8 cellular contexts compared by ENCODE assay signal in the genomic region with DNA sequence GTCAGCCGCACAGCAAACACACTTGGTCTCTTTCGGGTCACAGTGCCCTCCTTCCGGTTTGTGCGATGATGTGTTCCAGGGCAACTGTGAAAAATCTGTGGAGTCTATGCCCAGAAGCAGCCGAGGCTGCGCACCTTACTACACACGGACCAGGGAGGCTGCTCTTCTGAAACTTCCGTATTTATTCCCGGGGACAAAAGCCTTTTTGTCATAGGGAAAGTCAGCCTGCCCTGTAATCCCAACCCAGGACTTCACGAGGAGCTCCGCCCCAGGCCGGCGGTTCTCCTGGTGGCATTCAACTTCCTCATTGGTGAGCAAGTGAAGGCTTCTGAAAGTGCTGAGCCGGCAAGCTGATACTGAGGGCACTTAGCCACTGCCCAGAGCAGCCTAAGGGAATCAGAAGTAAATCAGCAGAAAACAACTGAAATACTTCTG.
DNase-seq lines count a peak whose midpoint lies in the region; ATAC-seq and TF ChIP-seq lines count a peak whose summit lies in the region.

No MANE protein-coding gene starts in this region.

- intact Hi-C loops in OCI-LY7 (cut with micrococcal nuclease; ENCODE audit: unreplicated experiment) = no loop called here

- H3K4me3 ChIP-seq in brain microvascular endothelial cell (ENCODE audit: low read depth, low read length) (peak overlapping the region; percentile 20), lung (no peak overlapping the region), upper lobe of left lung (peak overlapping the region in 3 of 4 donors; percentile 39 to 43 (median 39)), OCI-LY7 (ENCODE audit: low read depth, low read length, poor library complexity, severe bottlenecking) (no peak overlapping the region)

- POLR2A ChIA-PET in OCI-LY7 (lab: Charles Lee) = no interaction called here

- H3K4me1 ChIP-seq in lung (ENCODE audit: control insufficient read depth in 2 of 2, insufficient read depth in 2 of 2, low read length in 2 of 2) (peaks cover 0 to 1% of the 10 kb centered on the region in 2 donors), upper lobe of left lung (peaks cover 4 to 25% (median 13%) of the 10 kb centered on the region in 4 donors), OCI-LY7 (ENCODE audit: insufficient read depth, low read length, poor library complexity, severe bottlenecking) (no peaks in the 10 kb centered on the region)

- no peaks in the 10 kb centered on the region for H3K79me2 ChIP-seq in OCI-LY7 (ENCODE audit: insufficient read depth, low read depth, low read length)

- CTCF ChIA-PET in OCI-LY7 (lab: Charles Lee; ENCODE audit: unreplicated experiment) = no interaction called here

- H3K36me3 ChIP-seq in brain microvascular endothelial cell (replicated peaks) (no peaks in the 10 kb centered on the region), lung (ENCODE audit: control insufficient read depth in 2 of 2, insufficient read depth in 2 of 2, low read length in 2 of 2) (no peaks in the 10 kb centered on the region), upper lobe of left lung (no peaks in the 10 kb centered on the region), OCI-LY7 (ENCODE audit: insufficient read depth, low read length) (no peaks in the 10 kb centered on the region)

- no peak for TF ChIP-seq CTCF in brain microvascular endothelial cell (IDR thresholded peaks at IDR 0.05; ENCODE audit: low read depth, low read length, missing control alignments)
- TF ChIP-seq CTCF in lung (IDR thresholded peaks at IDR 0.05; ENCODE audit: control extremely low read depth, extremely low read depth) = no peak
- TF ChIP-seq CTCF in upper lobe of left lung (IDR thresholded peaks at IDR 0.05) = no peak
- TF ChIP-seq CTCF in OCI-LY7 (conservative IDR thresholded peaks at IDR 0.05; ENCODE audit: low read length) = no peak

- ATAC-seq in lung (ENCODE audit: insufficient read depth, low FRiP score) (peak; percentile 84), upper lobe of left lung (ENCODE audit: low FRiP score in 2 of 2) (peak; percentile 87 to 91)

- H3K9me3 ChIP-seq in lung (ENCODE audit: control insufficient read depth in 2 of 2, insufficient read depth in 1 of 2, low read length in 1 of 2) = no peaks in the 10 kb centered on the region
- no peaks in the 10 kb centered on the region for H3K9me3 ChIP-seq in upper lobe of left lung
- no peaks in the 10 kb centered on the region for H3K9me3 ChIP-seq in OCI-LY7 (ENCODE audit: low read length)

- no peaks in the 10 kb centered on the region for H3K27me3 ChIP-seq in brain microvascular endothelial cell (replicated peaks)
- no peaks in the 10 kb centered on the region for H3K27me3 ChIP-seq in lung (ENCODE audit: control insufficient read depth, insufficient read depth)
- no peaks in the 10 kb centered on the region for H3K27me3 ChIP-seq in upper lobe of left lung

- no TSS peak for BruUV-seq in OCI-LY7 (replicated peaks; lab: Mats Ljungman, UMichigan)

- WGBS in lung, 2 donors = 22 to 25% methylated on average over 14 of the region's 14 CpGs
- 25 to 33% methylated on average over 14 of the region's 14 CpGs for WGBS in upper lobe of left lung, 2 donors

- no peak overlapping the region for H3K4me2 ChIP-seq in OCI-LY7 (ENCODE audit: low read length)

- TF ChIP-seq EP300 in upper lobe of left lung (IDR thresholded peaks at IDR 0.05) = no peak

- DNase-seq in SHP77 (lab: John Stamatoyannopoulos, UW) = peak; percentile 62 to 63
- no peak for DNase-seq in SHP77 treated with DMSO at 0.1 percent for 48 hours (lab: John Stamatoyannopoulos, UW)
- DNase-seq in NCI-H526 (lab: John Stamatoyannopoulos, UW) = peak; percentile 53 to 85
- DNase-seq in brain microvascular endothelial cell = peak; percentile 28
- DNase-seq in lung (ENCODE audit: low spot score) = peak; percentile 73
- DNase-seq in upper lobe of left lung = peak; percentile 79 to 91
- DNase-seq in RKO (ENCODE audit: low spot score) = no peak
- DNase-seq in OCI-LY7 (ENCODE audit: low spot score) = no peak

- in situ Hi-C loops in brain microvascular endothelial cell (cut with HindIII; ENCODE audit: low pct_ligation_motif_present, low sequenced_read_pairs) = no loop called here

- no peaks in the 10 kb centered on the region for H3K9me2 ChIP-seq in OCI-LY7 (ENCODE audit: insufficient read depth, low read length)

- peak in 2 of 4 donors; percentile 8 to 50 for TF ChIP-seq POLR2A in upper lobe of left lung (IDR thresholded peaks at IDR 0.05)

- H4K20me1 ChIP-seq in OCI-LY7 (ENCODE audit: insufficient read depth, low read length) = no peaks in the 10 kb centered on the region

- H3K27ac ChIP-seq in brain microvascular endothelial cell (peak overlapping the region; percentile 70), lung (ENCODE audit: low read depth in 1 of 2, low read length in 1 of 2) (peak overlapping the region in 1 of 2 donors; percentile 92), upper lobe of left lung (peak overlapping the region; percentile 78 to 88 (median 80)), OCI-LY7 (ENCODE audit: low read depth, low read length, poor library complexity, severe bottlenecking) (no peak overlapping the region)

- H2AFZ ChIP-seq in OCI-LY7 (ENCODE audit: low read length) = no peak overlapping the region

Comparison
In these comparisons a context has a peak if more than half of its experiments do, and no peak if none do; other contexts are left out.
1. DNase-seq: peak in SHP77 (2 of 2), NCI-H526 (2 of 2), brain microvascular endothelial cell (single experiment), lung (single experiment) and upper lobe of left lung (2 of 2); none in SHP77 treated with DMSO at 0.1 percent for 48 hours (single experiment), RKO (single experiment) and OCI-LY7 (single experiment).
2. H3K4me3 ChIP-seq: peak in brain microvascular endothelial cell (single experiment) and upper lobe of left lung (3 of 4); none in lung (single experiment) and OCI-LY7 (single experiment).